In genomic region chr9:22838266-22838665, GRCh38 we compare ENCODE assay signal across 21 cellular contexts.
A peak's percentile ranks its signal among the peaks of the same experiment; 100 is the strongest.
DNase-seq lines count a peak whose midpoint lies in the region; ATAC-seq, FAIRE-seq and TF ChIP-seq lines count a peak whose summit lies in the region.
"Had no signal": no experiment of that assay in that cellular context is flagged by ENCODE, and none has a peak within 500 bp of the region (broad histone marks: within the 10 kb centered on the region; RNA-seq: fewer than 3 reads in every experiment).

No MANE protein-coding gene starts in this region.

- CTCF ChIA-PET in PC-3 (lab: Charles Lee) = no interaction called here

- no peaks in the 10 kb centered on the region for H4K20me1 ChIP-seq in PC-3 (ENCODE audit: low read length)

- H3F3A ChIP-seq in PC-3 (ENCODE audit: low read length, unreplicated experiment) = no peaks in the 10 kb centered on the region

- no peak overlapping the region for H3K27ac ChIP-seq in PC-3 (ENCODE audit: low read length)
- no peak overlapping the region for H3K27ac ChIP-seq in endodermal cell (ENCODE audit: low read depth, low read length)
- H3K27ac ChIP-seq: HL-60 had no signal

- no peak overlapping the region for H2AFZ ChIP-seq in PC-3 (ENCODE audit: low read length)
- H2AFZ ChIP-seq: GM23338 had no signal

- H3K27me3 ChIP-seq in PC-3 (ENCODE audit: low read length) (no peaks in the 10 kb centered on the region), endodermal cell (ENCODE audit: control insufficient read depth, insufficient read depth, low read length, poor library complexity, severe bottlenecking) (no peaks in the 10 kb centered on the region)
- H3K27me3 ChIP-seq: BE2C had no signal

- H3K9me3 Mint-ChIP-seq in endodermal cell = peaks cover 10% of the 10 kb centered on the region

- POLR2A ChIA-PET in PC-3 (lab: Charles Lee; ENCODE audit: unreplicated experiment) = no interaction called here

- no peak overlapping the region for H3K9ac ChIP-seq in PC-3 (ENCODE audit: low read length)
- no peak overlapping the region for H3K9ac ChIP-seq in endodermal cell (ENCODE audit: extremely low read depth, low read length, poor library complexity, severe bottlenecking)

- DNase-seq in COR-L47 (lab: John Stamatoyannopoulos, UW) (peak; percentile 16), NCI-H69 (lab: John Stamatoyannopoulos, UW) (peak; percentile 66), PC-3 (no peak), mucosa of descending colon (peak in 1 of 3 donors; percentile 62), NCI-H1930 (lab: John Stamatoyannopoulos, UW) (no peak), D721Med (ENCODE audit: insufficient read length, low spot score) (no peak), endodermal cell (no peak)
- DNase-seq: ACHN; BE2C; C1 segment of cervical spinal cord; Caco-2; CD4-positive, CD25-positive, alpha-beta regulatory T cell; CD8-positive, alpha-beta memory T cell; DMS153; DMS79; GF-D8; HCEC 1CT had no signal

- H3K79me2 ChIP-seq in PC-3 (ENCODE audit: low read length) = no peaks in the 10 kb centered on the region

- H3K4me3 ChIP-seq in PC-3 (ENCODE audit: low read length) = no peak overlapping the region
- H3K4me3 ChIP-seq in mucosa of descending colon = no peak overlapping the region
- H3K4me3 ChIP-seq in endodermal cell (ENCODE audit: low read length) = no peak overlapping the region
- H3K4me3 ChIP-seq: GM23338 had no signal

- H3K9me3 ChIP-seq in PC-3 (ENCODE audit: low read length) = no peaks in the 10 kb centered on the region
- no peaks in the 10 kb centered on the region for H3K9me3 ChIP-seq in mucosa of descending colon
- peaks cover 12% of the 10 kb centered on the region for H3K9me3 ChIP-seq in endodermal cell (ENCODE audit: control insufficient read depth, low read length)
- H3K9me3 ChIP-seq: BE2C, Caco-2 had no signal

- TF ChIP-seq CTCF in PC-3 (conservative IDR thresholded peaks at IDR 0.05; ENCODE audit: low read depth, low read length) (no peak), mucosa of descending colon (IDR thresholded peaks at IDR 0.05) (no peak), D721Med (IDR thresholded peaks at IDR 0.05; ENCODE audit: insufficient read depth, missing control alignments) (no peak), endodermal cell (conservative IDR thresholded peaks at IDR 0.05) (no peak)

- no peak overlapping the region for H3K27ac Mint-ChIP-seq in endodermal cell
- H3K27ac Mint-ChIP-seq: CD8-positive, alpha-beta memory T cell; GM23338 had no signal

- H3K9me2 ChIP-seq in PC-3 (replicated peaks; ENCODE audit: low read length) = no peaks in the 10 kb centered on the region

- FAIRE-seq in D721Med (lab: Jason Lieb, UNC) = no peak
- FAIRE-seq: A204.1, H54 had no signal

- ATAC-seq in PC-3 = peak; percentile 38; the same call in 1 of the 2 replicates
- ATAC-seq in mucosa of descending colon = peak; percentile 93
- ATAC-seq: GM23338 had no signal

- H3K36me3 ChIP-seq in PC-3 (ENCODE audit: low read depth, low read length) = no peaks in the 10 kb centered on the region
- H3K36me3 ChIP-seq in mucosa of descending colon (ENCODE audit: low read depth) = no peaks in the 10 kb centered on the region
- H3K36me3 ChIP-seq in endodermal cell (ENCODE audit: control insufficient read depth, insufficient read depth, low read length) = no peaks in the 10 kb centered on the region
- H3K36me3 ChIP-seq: BE2C had no signal

- H3K4me3 Mint-ChIP-seq in endodermal cell = no peak overlapping the region
- H3K4me3 Mint-ChIP-seq: CD4-positive, CD25-positive, alpha-beta regulatory T cell; CD8-positive, alpha-beta memory T cell; GM23338 had no signal

- no peak overlapping the region for H3K4me2 ChIP-seq in PC-3 (ENCODE audit: low read length)
- H3K4me2 ChIP-seq: GM23338 had no signal

- no TSS peak for BruUV-seq in PC-3 (replicated peaks; lab: Mats Ljungman, UMichigan)

- H3K4me1 Mint-ChIP-seq in endodermal cell = no peaks in the 10 kb centered on the region
- H3K4me1 Mint-ChIP-seq: CD4-positive, CD25-positive, alpha-beta regulatory T cell; CD8-positive, alpha-beta memory T cell had no signal

- no peaks in the 10 kb centered on the region for H3K36me3 Mint-ChIP-seq in endodermal cell (ENCODE audit: low read depth)
- H3K36me3 Mint-ChIP-seq: CD4-positive, CD25-positive, alpha-beta regulatory T cell; CD8-positive, alpha-beta memory T cell had no signal

- intact Hi-C loops in PC-3 (cut with micrococcal nuclease) (no loop called here), mucosa of descending colon (cut with DNase I, micrococcal nuclease) (no loop called here)

- no peaks in the 10 kb centered on the region for H3K4me1 ChIP-seq in PC-3 (ENCODE audit: insufficient read depth, low read length)
- H3K4me1 ChIP-seq in mucosa of descending colon (ENCODE audit: low read depth) = no peaks in the 10 kb centered on the region
- H3K4me1 ChIP-seq in endodermal cell (ENCODE audit: control insufficient read depth, insufficient read depth, low read length) = no peaks in the 10 kb centered on the region
- H3K4me1 ChIP-seq: BE2C, Caco-2 had no signal

- WGBS in endodermal cell (ENCODE audit: insufficient coverage in 1 of 2, insufficient read length in 1 of 2), 2 experiments = 81 to 86% methylated on average over 3 of the region's 3 CpGs

- H3K27me3 Mint-ChIP-seq in endodermal cell (ENCODE audit: insufficient read depth) = no peaks in the 10 kb centered on the region
- H3K27me3 Mint-ChIP-seq: CD4-positive, CD25-positive, alpha-beta regulatory T cell; CD8-positive, alpha-beta memory T cell had no signal

Comparison
In these comparisons a context has a peak if more than half of its experiments do, and no peak if none do; other contexts are left out.
1. DNase-seq: peak in COR-L47 (single experiment) and NCI-H69 (single experiment); none in PC-3 (single experiment), NCI-H1930 (0 of 2), D721Med (single experiment) and endodermal cell (single experiment).